Comparison of ENCODE assay signal across 27 cellular contexts in genomic region chr12:103457471-103457870, GRCh38. TPM values are rescaled to one million over a fixed set of nuclear protein-coding genes. Genes with fewer than 3 reads are reported as not detected.
"Had no signal": no experiment of that assay in that cellular context is flagged by ENCODE, and none has a peak within 500 bp of the region (broad histone marks: within the 10 kb centered on the region; RNA-seq: fewer than 3 reads in every experiment).

No MANE protein-coding gene starts in this region.

- H3K9me3 ChIP-seq: Peyer's patch, SJCRH30, SK-N-SH had no signal

- H3K27ac ChIP-seq: brain microvascular endothelial cell, Peyer's patch, RWPE1, SJCRH30 had no signal

- H3K4me3 Mint-ChIP-seq: activated B cell treated with CpG ODN at 0.5 μM for 24 hours; activated CD4-positive, alpha-beta T cell treated with anti-CD3 and anti-CD28 coated beads, Interleukin-2, amount 10 ng/mL, durations not matched to agents 24 days and 14 days; activated CD8-positive, alpha-beta memory T cell treated with anti-CD3 and anti-CD28 coated beads, Interleukin-2, amount 10 ng/mL, durations not matched to agents 7 days and 5 days; activated naive CD4-positive, alpha-beta T cell treated with anti-CD3 and anti-CD28 coated beads for 36 hours; activated naive CD8-positive, alpha-beta T cell; activated T-cell treated with anti-CD3 and anti-CD28 coated beads, Interleukin-2, amount 50 U/mL, for 24 hours had no signal

- H3K27me3 Mint-ChIP-seq: activated B cell treated with CpG ODN at 0.5 μM for 24 hours; activated CD4-positive, alpha-beta T cell treated with anti-CD3 and anti-CD28 coated beads, Interleukin-2, amount 10 ng/mL, durations not matched to agents 24 days and 14 days; activated CD8-positive, alpha-beta memory T cell treated with anti-CD3 and anti-CD28 coated beads, Interleukin-2, amount 10 ng/mL, durations not matched to agents 7 days and 5 days; activated naive CD8-positive, alpha-beta T cell; activated T-cell treated with anti-CD3 and anti-CD28 coated beads, Interleukin-2, amount 50 U/mL, for 24 hours had no signal

- H3K4me3 ChIP-seq: Peyer's patch, SJCRH30 had no signal

- H3K36me3 Mint-ChIP-seq: activated naive CD8-positive, alpha-beta T cell had no signal

- H3K4me1 ChIP-seq: Peyer's patch, SJCRH30 had no signal

- DNase-seq: activated B cell treated with CpG ODN at 0.5 μM for 24 hours; activated CD4-positive, alpha-beta T cell treated with anti-CD3 and anti-CD28 coated beads for 1 hour; activated CD4-positive, alpha-beta T cell treated with anti-CD3 and anti-CD28 coated beads, Interleukin-2, amount 10 ng/mL, durations not matched to agents 24 days and 14 days; activated CD4-positive, alpha-beta T cell treated with anti-CD3 and anti-CD28 coated beads, Interleukin-2, amount 50 U/mL, for 48 hours; activated CD8-positive, alpha-beta memory T cell treated with anti-CD3 and anti-CD28 coated beads, Interleukin-2, amount 10 ng/mL, durations not matched to agents 7 days and 5 days; activated gamma-delta T cell; activated naive CD4-positive, alpha-beta T cell treated with anti-CD3 and anti-CD28 coated beads for 36 hours; activated T-cell treated with anti-CD3 and anti-CD28 coated beads, Interleukin-2, amount 50 U/mL, for 24 hours; brain microvascular endothelial cell; cerebellar nuclear complex; NCI-H1048; NCI-H1930; NCI-H345; NCI-H510A; NCI-H526 treated with DMSO at 0.1 percent for 48 hours; NCI-H82; Peyer's patch; Right ventricle myocardium superior; SJCRH30; SK-N-SH; T1000 had no signal

- H3K9me3 Mint-ChIP-seq: activated B cell treated with CpG ODN at 0.5 μM for 24 hours; activated naive CD4-positive, alpha-beta T cell treated with anti-CD3 and anti-CD28 coated beads for 36 hours had no signal

- H3K27me3 ChIP-seq: brain microvascular endothelial cell, Peyer's patch, SJCRH30 had no signal

- H3K36me3 ChIP-seq: brain microvascular endothelial cell, Peyer's patch, SJCRH30 had no signal

- ATAC-seq: activated CD8-positive, alpha-beta memory T cell treated with anti-CD3 and anti-CD28 coated beads, Interleukin-2, amount 10 ng/mL, durations not matched to agents 7 days and 5 days had no signal

- H3K27ac Mint-ChIP-seq: activated B cell treated with CpG ODN at 0.5 μM for 24 hours; activated CD4-positive, alpha-beta T cell treated with anti-CD3 and anti-CD28 coated beads, Interleukin-2, amount 10 ng/mL, durations not matched to agents 24 days and 14 days; activated CD8-positive, alpha-beta memory T cell treated with anti-CD3 and anti-CD28 coated beads, Interleukin-2, amount 10 ng/mL, durations not matched to agents 7 days and 5 days; activated naive CD4-positive, alpha-beta T cell treated with anti-CD3 and anti-CD28 coated beads for 36 hours; activated naive CD8-positive, alpha-beta T cell; activated T-cell treated with anti-CD3 and anti-CD28 coated beads, Interleukin-2, amount 50 U/mL, for 24 hours had no signal

RNA-seq across cellular contexts. Expression of gene C12orf42, which starts 38.3 kb away (rescaled TPM):
- total RNA-seq: activated CD4-positive, alpha-beta T cell treated with anti-CD3 and anti-CD28 coated beads, Interleukin-2, amount 10 ng/mL, durations not matched to agents 24 days and 14 days; activated naive CD4-positive, alpha-beta T cell treated with anti-CD3 and anti-CD28 coated beads for 36 hours; cardiac septum; LHCN-M2; M059J; SJCRH30 had no signal
- polyA plus RNA-seq: adipose tissue, SK-N-SH had no signal
